Comparison of ENCODE assay signal across 8 cellular contexts in genomic region chr17:38674013-38674748, GRCh38. TPM values are rescaled to one million over a fixed set of nuclear protein-coding genes. Genes with fewer than 3 reads are reported as not detected.
DNase-seq lines count a peak whose midpoint lies in the region; ATAC-seq and TF ChIP-seq lines count a peak whose summit lies in the region.

No MANE protein-coding gene starts in this region.

- H3K27me3 ChIP-seq in H9 (ENCODE audit: insufficient read depth, low read length) (peaks cover 62% of the 10 kb centered on the region), aorta (ENCODE audit: control insufficient read depth in 1 of 2, insufficient read depth in 2 of 2, low read length in 1 of 2) (no peaks in the 10 kb centered on the region)

- peak overlapping the region; percentile 20 for H3K4me2 ChIP-seq in H9 (ENCODE audit: insufficient read depth, insufficient read length, low read length)

- H3K4me3 Mint-ChIP-seq in H9 (peak overlapping the region; percentile 21 to 54; a peak in 2 of 5 replicates), naive B cell (peak overlapping the region in 5 of 8 donors; percentile 33 to 72 (median 68))

- H3K9me3 ChIP-seq in H9 (ENCODE audit: control insufficient read depth, low read depth, low read length) = no peaks in the 10 kb centered on the region
- H3K9me3 ChIP-seq in SK-N-MC (ENCODE audit: low read depth, low read length) = no peaks in the 10 kb centered on the region
- no peaks in the 10 kb centered on the region for H3K9me3 ChIP-seq in aorta (ENCODE audit: control insufficient read depth, low read length)

- H3K4me1 Mint-ChIP-seq in H9 (peaks cover 26 to 36% of the 10 kb centered on the region in 2 experiments), naive B cell (peaks cover 18 to 41% (median 39%) of the 10 kb centered on the region in 3 donors)

- intact Hi-C loops in aorta (cut with DNase I) = loop anchor here in 1 of 2 donors (10.0 kb wide), 2 partner anchors 229 to 481 kb away; partner anchors contain the start of gene PLXDC1

- no peaks in the 10 kb centered on the region for H4K20me1 ChIP-seq in H9 (ENCODE audit: control insufficient read depth, insufficient read depth, insufficient read length)

- no peak overlapping the region for H4K91ac ChIP-seq in H9 (ENCODE audit: insufficient read length, low read depth, low read length)

- no peak overlapping the region for H3T11ph ChIP-seq in H9 (ENCODE audit: low read length)

- peak overlapping the region; percentile 90 for H3K4me3 ChIP-seq in SK-N-MC
- peak overlapping the region; percentile 74 for H3K4me3 ChIP-seq in coronary artery
- H3K4me3 ChIP-seq in aorta (ENCODE audit: low read length in 2 of 2) = peak overlapping the region; percentile 4 to 61

- peaks cover 29% of the 10 kb centered on the region for H3K23me2 ChIP-seq in H9 (ENCODE audit: insufficient read length, low read depth, low read length, poor library complexity, severe bottlenecking)

- no peak overlapping the region for H4K5ac ChIP-seq in H9 (ENCODE audit: insufficient read length, low read depth, low read length)

- H3K79me1 ChIP-seq in H9 (ENCODE audit: insufficient read depth, low read depth, low read length, poor library complexity, severe bottlenecking) = no peaks in the 10 kb centered on the region

- H2BK15ac ChIP-seq in H9 (ENCODE audit: low read depth, low read length) = no peak overlapping the region

- H2BK12ac ChIP-seq in H9 (ENCODE audit: insufficient read length, low read depth, low read length) = no peak overlapping the region

- no CpG with 5 or more reads among the region's 85 CpGs for WGBS in H9 (ENCODE audit: extremely low coverage, insufficient read length, low lambda C conversion rate)
- WGBS in aorta, 2 donors = 1 to 2% methylated on average over 57 to 85 of the region's 85 CpGs

- DNase-seq in H9 = no peak
- DNase-seq in SK-N-MC (ENCODE audit: low read depth, low spot score) = no peak
- DNase-seq in coronary artery (ENCODE audit: low spot score) = no peak
- DNase-seq in naive B cell = peak; percentile 25
- DNase-seq in aorta = peak in 1 of 2 donors; percentile 81
- no peak for DNase-seq in NCI-H524 treated with DMSO at 0.1 percent for 48 hours (lab: John Stamatoyannopoulos, UW)
- DNase-seq in H4 (ENCODE audit: low spot score) = no peak

- H3K27ac ChIP-seq in H9 (ENCODE audit: insufficient read length, low read depth, low read length) (no peak overlapping the region), SK-N-MC (no peak overlapping the region), coronary artery (no peak overlapping the region), aorta (ENCODE audit: low read depth in 1 of 2, low read length in 2 of 2) (no peak overlapping the region)

- H3K9ac ChIP-seq in H9 (ENCODE audit: extremely low read depth, insufficient read length, low read length) (no peak overlapping the region), SK-N-MC (ENCODE audit: insufficient read length) (peak overlapping the region; percentile 88)

- no peak overlapping the region for H2BK120ac ChIP-seq in H9 (ENCODE audit: low read depth, low read length, poor library complexity, severe bottlenecking)

- H3K36me3 Mint-ChIP-seq in H9 (ENCODE audit: insufficient read depth in 1 of 3, low read depth in 3 of 3) (no peaks in the 10 kb centered on the region; a peak in 1 of 7 replicates), naive B cell (no peaks in the 10 kb centered on the region)

- peaks cover 95% of the 10 kb centered on the region for H3K27me3 Mint-ChIP-seq in H9 (ENCODE audit: low read depth)
- H3K27me3 Mint-ChIP-seq in naive B cell = peaks cover 45 to 63% (median 53%) of the 10 kb centered on the region in 3 donors

- no peak overlapping the region; the same call in 1 of the 2 replicates for H3K14ac ChIP-seq in H9 (ENCODE audit: insufficient read depth, low read length)

- ATAC-seq in naive B cell (ENCODE audit: low read depth in 2 of 2) = peak; percentile 20 to 24
- no peak for ATAC-seq in aorta (ENCODE audit: low FRiP score)

- H2AK5ac ChIP-seq in H9 (ENCODE audit: insufficient read length, low read length) = no peak overlapping the region

- H3K56ac ChIP-seq in H9 (ENCODE audit: insufficient read length, low read depth, low read length) = no peak overlapping the region

- no peak overlapping the region for H3K18ac ChIP-seq in H9 (ENCODE audit: insufficient read length, low read depth, low read length)

- H3K23ac ChIP-seq in H9 (ENCODE audit: insufficient read length, low read depth, low read length) = no peak overlapping the region

- H3K9me3 Mint-ChIP-seq in H9 (no peaks in the 10 kb centered on the region; a peak in 2 of 5 replicates), naive B cell (no peaks in the 10 kb centered on the region)

- TF ChIP-seq CTCF in GM12872 (IDR thresholded peaks at IDR 0.05; ENCODE audit: insufficient read depth, low read depth, low read length) (peak; percentile 27; the same call in 1 of the 3 replicates), H9 (conservative IDR thresholded peaks at IDR 0.05) (0 out of 3 replicates have a peak, but pooled peaks have one; percentile 18), coronary artery (IDR thresholded peaks at IDR 0.05) (no peak)

- H3K79me2 ChIP-seq in H9 (ENCODE audit: insufficient read depth, low read length) = no peaks in the 10 kb centered on the region

- H3K4me1 ChIP-seq in H9 (ENCODE audit: insufficient read depth, low read length) = no peaks in the 10 kb centered on the region; the same call in none of the 2 replicates
- H3K4me1 ChIP-seq in aorta (ENCODE audit: control insufficient read depth in 1 of 2, insufficient read depth in 2 of 2, low read length in 2 of 2) = no peaks in the 10 kb centered on the region

- no peak overlapping the region for H3K4ac ChIP-seq in H9 (ENCODE audit: low read depth, low read length)

- H3K27ac Mint-ChIP-seq in H9 (no peak overlapping the region), naive B cell (no peak overlapping the region)

- no peak overlapping the region for H2AFZ ChIP-seq in H9 (ENCODE audit: low read length)

- H2BK20ac ChIP-seq in H9 (ENCODE audit: low read depth, low read length, poor library complexity, severe bottlenecking) = no peak overlapping the region

- no peaks in the 10 kb centered on the region for H3K36me3 ChIP-seq in SK-N-MC (ENCODE audit: insufficient read depth, low read length)
- H3K36me3 ChIP-seq in aorta (ENCODE audit: control insufficient read depth in 1 of 2, insufficient read depth in 2 of 2, low read length in 1 of 2) = no peaks in the 10 kb centered on the region

- no peak overlapping the region for H2BK5ac ChIP-seq in H9 (ENCODE audit: insufficient read length, low read length)

- H4K8ac ChIP-seq in H9 (replicated peaks; ENCODE audit: insufficient read length, low read depth, low read length) = no peak overlapping the region

RNA-seq across cellular contexts. Expression of gene EPOP, which starts 0.6 kb away (rescaled TPM):
- 5.9 and 6.1 TPM in 2 replicates for total RNA-seq in H9 (2021)
- not detected for polyA plus RNA-seq in naive B cell (ENCODE audit: low read depth in 6 of 6)
- 1 to 10 TPM; 1.3 to 1.5 TPM for total RNA-seq in aorta
- under 1 TPM in 1 of 2 donors, not detected in 1; 0.64 TPM for polyA plus RNA-seq in aorta
- 3.2 and 3.5 TPM in 2 replicates for total RNA-seq in H4 (2014; rRNA removed; shearing (Covaris generic))

RNA-seq across cellular contexts. Expression of gene MLLT6, which starts 30.9 kb away (rescaled TPM):
- total RNA-seq in H9 (2021) (25.1 and 26.4 TPM in 2 replicates), aorta (100 to 1,000 TPM; 124 to 195 TPM)
- polyA plus RNA-seq in naive B cell (ENCODE audit: low read depth in 6 of 6) (1 to 10 TPM; 1.7 to 9.0 (median 4.7) TPM), aorta (10 to 100 TPM; 28.7 to 70.1 TPM)
- 7.8 and 13.6 TPM in 2 replicates for total RNA-seq in H4 (2014; rRNA removed; shearing (Covaris generic))

RNA-seq across cellular contexts. Expression of gene CISD3, which starts 56.0 kb away (rescaled TPM):
- total RNA-seq in H9 (2021) (10.7 and 11.2 TPM in 2 replicates), aorta (10 to 100 TPM; 18.3 to 18.8 TPM)
- polyA plus RNA-seq in naive B cell (ENCODE audit: low read depth in 6 of 6) (10 to 100 TPM; 19.1 to 31.5 (median 21.2) TPM), aorta (10 to 100 TPM; 42.4 to 59.0 TPM)
- 2.3 and 6.7 TPM in 2 replicates for total RNA-seq in H4 (2014; rRNA removed; shearing (Covaris generic))

Comparison
In these comparisons a context has a peak if more than half of its experiments do, and no peak if none do; other contexts are left out.
1. H3K4me3 ChIP-seq: peak in every context shown above with its lines; median percentile 90 in SK-N-MC; 74 in coronary artery; 32 in aorta.